ENCODE assay signal across 8 cellular contexts in genomic region chr19:49690656-49691242, GRCh38. TPM values are rescaled to one million over a fixed set of nuclear protein-coding genes. Genes with fewer than 3 reads are reported as not detected.
DNase-seq lines count a peak whose midpoint lies in the region; ATAC-seq and TF ChIP-seq lines count a peak whose summit lies in the region.

TSS of gene CPT1C (plus strand) at chr19:49691116. CDS start at chr19:49692253, 1,137 bp downstream.

- H3K36me3 ChIP-seq in kidney epithelial cell (ENCODE audit: control insufficient read depth, insufficient read depth, low read length) (peaks cover 4% of the 10 kb centered on the region), smooth muscle cell (ENCODE audit: low read depth) (no peaks in the 10 kb centered on the region)

- no peaks in the 10 kb centered on the region for H3K9me3 ChIP-seq in smooth muscle cell (replicated peaks; ENCODE audit: low read depth)

- H3F3A ChIP-seq in smooth muscle cell (ENCODE audit: low read depth): no peaks in the 10 kb centered on the region

- DNase-seq in NCI-H1092 treated with DMSO at 0.1 percent for 48 hours (lab: John Stamatoyannopoulos, UW): peak; percentile 89
- no peak for DNase-seq in coronary artery (ENCODE audit: low spot score)
- no peak for DNase-seq in kidney epithelial cell (ENCODE audit: low read depth)
- DNase-seq in smooth muscle cell (lab: John Stamatoyannopoulos, UW; ENCODE audit: unreplicated experiment): peak; percentile 29
- no peak for DNase-seq in 8988T

- H4K20me1 ChIP-seq in smooth muscle cell (ENCODE audit: low read depth): peaks cover 13% of the 10 kb centered on the region

- peak within 1 kb of the TSS; percentile 52 for H2AFZ ChIP-seq in smooth muscle cell (ENCODE audit: low read depth)

- no peak for ATAC-seq in GM18511 (IDR thresholded peaks at IDR 0.05; ENCODE audit: unreplicated experiment)

- H3K9ac ChIP-seq in smooth muscle cell (ENCODE audit: low read depth): peak within 1 kb of the TSS; percentile 10

- peak within 1 kb of the TSS; percentile 92 for H3K4me2 ChIP-seq in smooth muscle cell

- H3K4me3 ChIP-seq in WI38 (ENCODE audit: low read depth, low read length) (peak within 1 kb of the TSS; percentile 73), coronary artery (peak within 1 kb of the TSS; percentile 61), kidney epithelial cell (ENCODE audit: low read depth, low read length) (peak within 1 kb of the TSS; percentile 49), smooth muscle cell (peak within 1 kb of the TSS; percentile 55)

- 1% methylated on average over 38 of the region's 38 CpGs for WGBS in smooth muscle cell (ENCODE audit: low lambda C conversion rate)

- H3K27me3 ChIP-seq in kidney epithelial cell (ENCODE audit: control insufficient read depth, insufficient read depth, low read length): peaks cover 4% of the 10 kb centered on the region
- no peaks in the 10 kb centered on the region for H3K27me3 ChIP-seq in smooth muscle cell (ENCODE audit: low read depth)

- H3K4me1 ChIP-seq in smooth muscle cell (ENCODE audit: low read depth): no peaks in the 10 kb centered on the region

- no peaks in the 10 kb centered on the region for H3K79me2 ChIP-seq in smooth muscle cell (ENCODE audit: low read depth)

- TF ChIP-seq CTCF in C4-2B (conservative IDR thresholded peaks at IDR 0.05) (no peak), WI38 (IDR thresholded peaks at IDR 0.05; ENCODE audit: low read depth, low read length) (no peak), coronary artery (IDR thresholded peaks at IDR 0.05) (no peak), kidney epithelial cell (IDR thresholded peaks at IDR 0.05; ENCODE audit: insufficient read depth, low read length, poor library complexity, severe bottlenecking) (no peak), smooth muscle cell (IDR thresholded peaks at IDR 0.05; ENCODE audit: borderline replicate concordance, insufficient read depth, poor library complexity, severe bottlenecking) (no peak)

- peak within 1 kb of the TSS; percentile 69 for H3K27ac ChIP-seq in C4-2B
- peak within 1 kb of the TSS in 1 of 2 donors; percentile 19 for H3K27ac ChIP-seq in coronary artery
- no peak within 1 kb of the TSS for H3K27ac ChIP-seq in smooth muscle cell (ENCODE audit: low read depth)

RNA-seq across cellular contexts. Expression of gene CPT1C, which starts in this region (rescaled TPM):
- total RNA-seq in kidney epithelial cell (2.7 and 3.4 TPM in 2 replicates), smooth muscle cell (7.6 and 19.7 TPM in 2 replicates)
- 20.0 and 21.0 TPM in 2 replicates for polyA plus RNA-seq in smooth muscle cell

Comparison
In these comparisons a context has a peak if more than half of its experiments do, and no peak if none do; other contexts are left out.
1. DNase-seq: peak in NCI-H1092 treated with DMSO at 0.1 percent for 48 hours (single experiment) and smooth muscle cell (single experiment); none in coronary artery (single experiment), kidney epithelial cell (single experiment) and 8988T (single experiment).
2. Peak in every context shown above with its lines, with median percentiles within 50 percentile points of each other: H3K4me3 ChIP-seq.